26 cellular contexts compared by ENCODE assay signal in genomic region chr17:82348866-82349265, GRCh38. TPM values are rescaled to one million over a fixed set of nuclear protein-coding genes. Genes with fewer than 3 reads are reported as not detected.
A peak's percentile ranks its signal among the peaks of the same experiment; 100 is the strongest.
DNase-seq lines count a peak whose midpoint lies in the region; TF ChIP-seq lines count a peak whose summit lies in the region.
"Had no signal": no experiment of that assay in that cellular context is flagged by ENCODE, and none has a peak within 500 bp of the region (broad histone marks: within the 10 kb centered on the region; RNA-seq: fewer than 3 reads in every experiment).

No MANE protein-coding gene starts in this region.

- no peak for DNase-seq in HFFc6
- DNase-seq in fibroblast of the aortic adventitia (ENCODE audit: low read depth) = peak; percentile 34
- DNase-seq in smooth muscle cell (lab: John Stamatoyannopoulos, UW; ENCODE audit: unreplicated experiment) = no peak
- no peak for DNase-seq in activated CD4-positive, alpha-beta memory T cell treated with anti-CD3 and anti-CD28 coated beads for 36 hours
- DNase-seq in G401 (ENCODE audit: low spot score) = no peak
- DNase-seq: activated CD4-positive, alpha-beta T cell treated with anti-CD3 and anti-CD28 coated beads, Interleukin-2, amount 10 ng/mL, durations not matched to agents 24 days and 14 days; activated T-cell treated with anti-CD3 and anti-CD28 coated beads, Interleukin-2, amount 50 U/mL, for 4 hours; CD4-positive, alpha-beta T cell; esophagus squamous epithelium; H9; KBM-7; left lung; naive B cell; NCI-H1105 treated with DMSO at 0.1 percent for 48 hours; NCI-H2029; NCI-H524 treated with DMSO at 0.1 percent for 48 hours; ovary; spleen; stimulated activated CD4-positive, alpha-beta T cell treated with anti-CD3 and anti-CD28 coated beads, Interleukin-2, amount 100 ng/mL, for 48 hours had no signal

- H3K27me3 ChIP-seq in smooth muscle cell (ENCODE audit: low read depth) = no peaks in the 10 kb centered on the region
- H3K27me3 ChIP-seq: ovary had no signal

- CTCF ChIA-PET in activated CD4-positive, alpha-beta memory T cell treated with anti-CD3 and anti-CD28 coated beads for 36 hours (lab: Charles Lee) = interaction anchor here (0.7 to 1.5 kb wide), 4 partner anchors 22 to 231 kb away, joined by 3 to 8 read pairs (median 6); no protein-coding TSS in a partner anchor

- H3K4me3 ChIP-seq in fibroblast of the aortic adventitia (ENCODE audit: low read depth, low read length) (no peak overlapping the region), smooth muscle cell (no peak overlapping the region)
- H3K4me3 ChIP-seq: esophagus squamous epithelium, left lung, ovary, spleen had no signal

- no peaks in the 10 kb centered on the region for H3F3A ChIP-seq in smooth muscle cell (ENCODE audit: low read depth)

- no peaks in the 10 kb centered on the region for H3K4me1 ChIP-seq in smooth muscle cell (ENCODE audit: low read depth)

- no peaks in the 10 kb centered on the region for H3K79me2 ChIP-seq in smooth muscle cell (ENCODE audit: low read depth)

- peak overlapping the region; percentile 45 for H3K4me2 ChIP-seq in smooth muscle cell

- in situ Hi-C loops in G401 (cut with HindIII; ENCODE audit: low sequenced_read_pairs) = loop anchor here (10.0 kb wide), 2 partner anchors 54 to 66 kb away; partner anchors contain the start of genes HEXD and OGFOD3

- POLR2A ChIA-PET in activated CD4-positive, alpha-beta memory T cell treated with anti-CD3 and anti-CD28 coated beads for 36 hours (lab: Charles Lee) = no interaction called here

- no peaks in the 10 kb centered on the region for H3K9me3 ChIP-seq in smooth muscle cell (replicated peaks; ENCODE audit: low read depth)
- H3K9me3 ChIP-seq: esophagus squamous epithelium, left lung, ovary, spleen had no signal

- TF ChIP-seq CTCF in HFFc6 (IDR thresholded peaks at IDR 0.05) (no peak), fibroblast of the aortic adventitia (IDR thresholded peaks at IDR 0.05; ENCODE audit: insufficient read depth, low read length) (no peak), smooth muscle cell (IDR thresholded peaks at IDR 0.05; ENCODE audit: borderline replicate concordance, insufficient read depth, poor library complexity, severe bottlenecking) (no peak)

- intact Hi-C loops in activated CD4-positive, alpha-beta memory T cell treated with anti-CD3 and anti-CD28 coated beads for 36 hours (cut with micrococcal nuclease) = no loop called here

- H3K27ac Mint-ChIP-seq in HFFc6 = no peak overlapping the region
- H3K27ac Mint-ChIP-seq in activated CD4-positive, alpha-beta memory T cell treated with anti-CD3 and anti-CD28 coated beads for 36 hours = no peak overlapping the region
- H3K27ac Mint-ChIP-seq: activated CD4-positive, alpha-beta T cell treated with anti-CD3 and anti-CD28 coated beads, Interleukin-2, amount 10 ng/mL, durations not matched to agents 24 days and 14 days; CD4-positive, alpha-beta T cell; H9 had no signal

- peaks cover 15% of the 10 kb centered on the region for H3K4me1 Mint-ChIP-seq in HFFc6 (ENCODE audit: low read depth)
- H3K4me1 Mint-ChIP-seq in activated CD4-positive, alpha-beta memory T cell treated with anti-CD3 and anti-CD28 coated beads for 36 hours (ENCODE audit: low read depth) = peaks cover 9% of the 10 kb centered on the region

- peaks cover 21% of the 10 kb centered on the region for H3K27me3 Mint-ChIP-seq in HFFc6 (ENCODE audit: insufficient read depth)
- peaks cover 8% of the 10 kb centered on the region for H3K27me3 Mint-ChIP-seq in activated CD4-positive, alpha-beta memory T cell treated with anti-CD3 and anti-CD28 coated beads for 36 hours

- no peaks in the 10 kb centered on the region for H3K36me3 ChIP-seq in smooth muscle cell (ENCODE audit: low read depth)
- H3K36me3 ChIP-seq: esophagus squamous epithelium, left lung, ovary, spleen had no signal

- H3K9me3 Mint-ChIP-seq in HFFc6 = no peaks in the 10 kb centered on the region
- H3K9me3 Mint-ChIP-seq in activated CD4-positive, alpha-beta memory T cell treated with anti-CD3 and anti-CD28 coated beads for 36 hours = no peaks in the 10 kb centered on the region
- H3K9me3 Mint-ChIP-seq: activated CD4-positive, alpha-beta T cell treated with anti-CD3 and anti-CD28 coated beads, Interleukin-2, amount 10 ng/mL, durations not matched to agents 24 days and 14 days; activated T-cell treated with anti-CD3 and anti-CD28 coated beads, Interleukin-2, amount 50 U/mL, for 4 hours; CD4-positive, alpha-beta T cell; H9; naive B cell had no signal

- 84% methylated on average over 11 of the region's 11 CpGs for WGBS in smooth muscle cell (ENCODE audit: low lambda C conversion rate)

- no peak overlapping the region for H3K27ac ChIP-seq in smooth muscle cell (ENCODE audit: low read depth)
- H3K27ac ChIP-seq: esophagus squamous epithelium, left lung, ovary, spleen, VCaP had no signal

- H2AFZ ChIP-seq in smooth muscle cell (ENCODE audit: low read depth) = no peak overlapping the region

- H3K9ac ChIP-seq in smooth muscle cell (ENCODE audit: low read depth) = no peak overlapping the region

- H4K20me1 ChIP-seq in smooth muscle cell (ENCODE audit: low read depth) = no peaks in the 10 kb centered on the region

- H3K4me3 Mint-ChIP-seq in HFFc6 = peak overlapping the region; percentile 58; the same call in 1 of the 2 replicates
- no peak overlapping the region for H3K4me3 Mint-ChIP-seq in activated CD4-positive, alpha-beta memory T cell treated with anti-CD3 and anti-CD28 coated beads for 36 hours
- H3K4me3 Mint-ChIP-seq: activated CD4-positive, alpha-beta T cell treated with anti-CD3 and anti-CD28 coated beads, Interleukin-2, amount 10 ng/mL, durations not matched to agents 24 days and 14 days; activated T-cell treated with anti-CD3 and anti-CD28 coated beads, Interleukin-2, amount 50 U/mL, for 4 hours; CD4-positive, alpha-beta T cell; H9; naive B cell had no signal

- no peaks in the 10 kb centered on the region for H3K36me3 Mint-ChIP-seq in HFFc6 (ENCODE audit: low read depth)
- H3K36me3 Mint-ChIP-seq in activated CD4-positive, alpha-beta memory T cell treated with anti-CD3 and anti-CD28 coated beads for 36 hours = no peaks in the 10 kb centered on the region
- H3K36me3 Mint-ChIP-seq: naive B cell had no signal

RNA-seq across cellular contexts. Expression of gene TEX19, which starts 10.2 kb away (rescaled TPM):
- under 1 TPM in 2 of 6 experiments, not detected in 4; 0.10 to 0.14 TPM for total RNA-seq in HFFc6 (2021; fragmentation: NEBNext Ultra II Directional; extraction: Animal tissue kit (Norgen Biotek cat#: 25700))
- not detected in 2 replicates for total RNA-seq in fibroblast of the aortic adventitia (ENCODE audit: low replicate concordance)
- not detected in 2 replicates for total RNA-seq in smooth muscle cell
- polyA plus RNA-seq in smooth muscle cell = not detected in 2 replicates
- total RNA-seq in activated CD4-positive, alpha-beta memory T cell treated with anti-CD3 and anti-CD28 coated beads for 36 hours = not detected
- total RNA-seq in G401 (2014; rRNA removed; shearing (Covaris generic)) = 5.5 and 5.7 TPM in 2 replicates
- total RNA-seq: CD4-positive, alpha-beta T cell; dermis microvascular lymphatic vessel endothelial cell; esophagus squamous epithelium; left lung; MCF 10A; ovary; Right ventricle myocardium superior; spleen; subcutaneous adipose tissue; ureter had no signal
- polyA plus RNA-seq: ovary, spleen had no signal

RNA-seq across cellular contexts. Expression of gene SECTM1, which starts 15.3 kb away (rescaled TPM):
- total RNA-seq in HFFc6 (2021; fragmentation: NEBNext Ultra II Directional; extraction: Animal tissue kit (Norgen Biotek cat#: 25700)) = 1 to 10 TPM; 1.7 to 3.9 (median 2.8) TPM
- total RNA-seq in fibroblast of the aortic adventitia (ENCODE audit: low replicate concordance) (9.8 and 34.2 TPM in 2 replicates), smooth muscle cell (not detected in 2 replicates)
- 0.48 and 0.49 TPM in 2 replicates for polyA plus RNA-seq in smooth muscle cell
- total RNA-seq in activated CD4-positive, alpha-beta memory T cell treated with anti-CD3 and anti-CD28 coated beads for 36 hours = 10 to 100 TPM; 12.2 to 12.7 TPM
- 3.1 and 10.5 TPM in 2 replicates for total RNA-seq in G401 (2014; rRNA removed; shearing (Covaris generic))

RNA-seq across cellular contexts. Expression of gene UTS2R, which starts 22.7 kb away (rescaled TPM):
- not detected for total RNA-seq in HFFc6 (2021; fragmentation: NEBNext Ultra II Directional; extraction: Animal tissue kit (Norgen Biotek cat#: 25700))
- total RNA-seq in fibroblast of the aortic adventitia (ENCODE audit: low replicate concordance) = not detected in 2 replicates
- not detected in 2 replicates for total RNA-seq in smooth muscle cell
- polyA plus RNA-seq in smooth muscle cell = 0.30 TPM in 1 of 2 replicates, not detected in the other
- total RNA-seq in activated CD4-positive, alpha-beta memory T cell treated with anti-CD3 and anti-CD28 coated beads for 36 hours = not detected
- total RNA-seq in G401 (2014; rRNA removed; shearing (Covaris generic)) = 1.5 TPM in 1 of 2 replicates, not detected in the other
- total RNA-seq: activated T-cell treated with anti-CD3 and anti-CD28 coated beads, Interleukin-2, amount 50 U/mL, for 4 hours; CD4-positive, alpha-beta T cell; dermis microvascular lymphatic vessel endothelial cell; esophagus squamous epithelium; HT-29; left lung; MCF 10A; ovary; subcutaneous adipose tissue; ureter had no signal
- polyA plus RNA-seq: ovary, spleen had no signal

RNA-seq across cellular contexts. Expression of gene CD7, which starts 31.5 kb away (rescaled TPM):
- under 1 TPM in 1 of 6 experiments, not detected in 5; 0.20 TPM for total RNA-seq in HFFc6 (2021; fragmentation: NEBNext Ultra II Directional; extraction: Animal tissue kit (Norgen Biotek cat#: 25700))
- total RNA-seq in fibroblast of the aortic adventitia (ENCODE audit: low replicate concordance) = not detected in 2 replicates
- total RNA-seq in smooth muscle cell = not detected in 2 replicates
- 0.18 and 0.79 TPM in 2 replicates for polyA plus RNA-seq in smooth muscle cell
- total RNA-seq in activated CD4-positive, alpha-beta memory T cell treated with anti-CD3 and anti-CD28 coated beads for 36 hours = 100 to 1,000 TPM; 570 to 574 TPM
- total RNA-seq in G401 (2014; rRNA removed; shearing (Covaris generic)) = 3.8 and 26.3 TPM in 2 replicates
- total RNA-seq: dermis microvascular lymphatic vessel endothelial cell, HT-29 had no signal
